Comparison of ENCODE assay signal across 18 cellular contexts in genomic region chr3:157746391-157746790, GRCh38.
A peak's percentile ranks its signal among the peaks of the same experiment; 100 is the strongest.
DNase-seq lines count a peak whose midpoint lies in the region; ATAC-seq and TF ChIP-seq lines count a peak whose summit lies in the region.
"Had no signal": no experiment of that assay in that cellular context is flagged by ENCODE, and none has a peak within 500 bp of the region (broad histone marks: within the 10 kb centered on the region; RNA-seq: fewer than 3 reads in every experiment).

No MANE protein-coding gene starts in this region.

- peaks cover 0 to 19% (median 5%) of the 10 kb centered on the region in 4 donors for H3K9me3 ChIP-seq in tibial nerve

- no peak for TF ChIP-seq POLR2A in tibial nerve (IDR thresholded peaks at IDR 0.05)

- ATAC-seq in HG02571 (IDR thresholded peaks at IDR 0.05; ENCODE audit: unreplicated experiment) = no peak
- ATAC-seq in GM23338 = no peak
- ATAC-seq in activated CD4-positive, alpha-beta T cell treated with anti-CD3 and anti-CD28 coated beads for 36 hours = no peak

- intact Hi-C loops in activated CD4-positive, alpha-beta T cell treated with anti-CD3 and anti-CD28 coated beads for 36 hours (cut with DNase I, micrococcal nuclease) = no loop called here

- H3K4me1 ChIP-seq in GM23338 (ENCODE audit: insufficient read depth) (no peaks in the 10 kb centered on the region; the same call in 1 of the 2 replicates), tibial nerve (no peaks in the 10 kb centered on the region)
- H3K4me1 ChIP-seq: BLaER1 had no signal

- no peaks in the 10 kb centered on the region for H3F3A ChIP-seq in GM23338 (replicated peaks; ENCODE audit: low read depth)

- no peaks in the 10 kb centered on the region for H3K4me1 Mint-ChIP-seq in GM23338
- H3K4me1 Mint-ChIP-seq in activated CD4-positive, alpha-beta T cell treated with anti-CD3 and anti-CD28 coated beads for 36 hours = no peaks in the 10 kb centered on the region
- H3K4me1 Mint-ChIP-seq: CD4-positive, alpha-beta memory T cell; H9 had no signal

- H3K27ac Mint-ChIP-seq in GM23338 = no peak overlapping the region
- no peak overlapping the region for H3K27ac Mint-ChIP-seq in activated CD4-positive, alpha-beta T cell treated with anti-CD3 and anti-CD28 coated beads for 36 hours
- H3K27ac Mint-ChIP-seq: CD4-positive, alpha-beta memory T cell; H9 had no signal

- H3K36me3 ChIP-seq in GM23338 (ENCODE audit: insufficient read depth) (no peaks in the 10 kb centered on the region), tibial nerve (no peaks in the 10 kb centered on the region)
- H3K36me3 ChIP-seq: BLaER1 had no signal

- H3K36me3 Mint-ChIP-seq in GM23338 (ENCODE audit: low read depth) = no peaks in the 10 kb centered on the region; the same call in 2 of the 3 replicates
- no peaks in the 10 kb centered on the region for H3K36me3 Mint-ChIP-seq in activated CD4-positive, alpha-beta T cell treated with anti-CD3 and anti-CD28 coated beads for 36 hours (ENCODE audit: low read depth)
- H3K36me3 Mint-ChIP-seq: CD4-positive, alpha-beta memory T cell had no signal

- POLR2A ChIA-PET in activated CD4-positive, alpha-beta T cell treated with anti-CD3 and anti-CD28 coated beads for 36 hours (lab: Charles Lee) = no interaction called here

- H3K4me3 ChIP-seq in GM23338 (no peak overlapping the region), tibial nerve (no peak overlapping the region)
- H3K4me3 ChIP-seq: BLaER1, SK-N-MC had no signal

- H3K9me3 Mint-ChIP-seq in GM23338 = peaks cover 12% of the 10 kb centered on the region
- peaks cover 8% of the 10 kb centered on the region for H3K9me3 Mint-ChIP-seq in activated CD4-positive, alpha-beta T cell treated with anti-CD3 and anti-CD28 coated beads for 36 hours (ENCODE audit: low read depth)

- TF ChIP-seq EP300 in tibial nerve (IDR thresholded peaks at IDR 0.05) = no peak

- H4K20me1 ChIP-seq in GM23338 (replicated peaks; ENCODE audit: insufficient read depth) = no peaks in the 10 kb centered on the region
- H4K20me1 ChIP-seq: BLaER1 had no signal

- TF ChIP-seq CTCF in GM23338 (conservative IDR thresholded peaks at IDR 0.05; ENCODE audit: low read depth in 2 of 2) (no peak), tibial nerve (IDR thresholded peaks at IDR 0.05) (no peak)

- H3K9me2 ChIP-seq in GM23338 (ENCODE audit: insufficient read depth) = no peaks in the 10 kb centered on the region

- H3K79me2 ChIP-seq in GM23338 (replicated peaks; ENCODE audit: insufficient read depth) = no peaks in the 10 kb centered on the region

- DNase-seq in EL (peak; percentile 70), M059J (ENCODE audit: low read depth) (peak; percentile 54), fibroblast of peridontal ligament (ENCODE audit: extremely low read depth) (peak; percentile 11), GM23338 (ENCODE audit: low spot score) (no peak), tibial nerve (ENCODE audit: low spot score in 2 of 2) (no peak)
- no peak for DNase-seq in activated CD4-positive, alpha-beta T cell treated with anti-CD3 and anti-CD28 coated beads for 36 hours
- DNase-seq: ACHN; Calu3; CD4-positive, alpha-beta memory T cell; H9; NCI-H1105 treated with DMSO at 0.1 percent for 48 hours; NCI-H1694; NCI-H2081 treated with DMSO at 0.1 percent for 48 hours; NK-92 treated with Interleukin-12 subunit alpha and Interleukin-12 subunit beta, amount 100 ng/mL, for 24 hours; Right ventricle myocardium superior had no signal

- no peak overlapping the region for H2AFZ ChIP-seq in GM23338

- CTCF ChIA-PET in activated CD4-positive, alpha-beta T cell treated with anti-CD3 and anti-CD28 coated beads for 36 hours (lab: Charles Lee) = interaction anchor here (1.1 kb wide), 1 partner anchor 119 kb away, joined by 4 read pairs; no protein-coding TSS in a partner anchor

- H3K27me3 Mint-ChIP-seq in GM23338 (ENCODE audit: insufficient read depth, low read depth, poor library complexity) = no peaks in the 10 kb centered on the region
- no peaks in the 10 kb centered on the region for H3K27me3 Mint-ChIP-seq in activated CD4-positive, alpha-beta T cell treated with anti-CD3 and anti-CD28 coated beads for 36 hours

- H3K4me3 Mint-ChIP-seq in GM23338 = no peak overlapping the region
- H3K4me3 Mint-ChIP-seq in activated CD4-positive, alpha-beta T cell treated with anti-CD3 and anti-CD28 coated beads for 36 hours = no peak overlapping the region
- H3K4me3 Mint-ChIP-seq: CD4-positive, alpha-beta memory T cell; H9 had no signal

- H3K27ac ChIP-seq in GM23338 (ENCODE audit: low read depth) (no peak overlapping the region), tibial nerve (no peak overlapping the region)
- H3K27ac ChIP-seq: BLaER1, SK-N-MC had no signal

- 90 to 97% methylated on average over 1 of the region's 1 CpG for WGBS in tibial nerve, 2 donors

- H3K27me3 ChIP-seq in GM23338 (ENCODE audit: insufficient read depth) = no peaks in the 10 kb centered on the region
- H3K27me3 ChIP-seq in tibial nerve = no peaks in the 10 kb centered on the region
- H3K27me3 ChIP-seq: BLaER1 had no signal

- H3K4me2 ChIP-seq in GM23338 = no peak overlapping the region
- H3K4me2 ChIP-seq: BLaER1 had no signal

TF ChIP-seq in GM23338, 12 proteins besides CTCF, POLR2A, EP300 and RAD21:
- TF ChIP-seq ZNF331 (CRISPR knock-in tag; IDR thresholded peaks at IDR 0.05; ENCODE audit: low read depth) = no peak
- TF ChIP-seq ZNF114 (CRISPR knock-in tag; IDR thresholded peaks at IDR 0.05) = no peak
- TF ChIP-seq POLR2AphosphoS5 (IDR thresholded peaks at IDR 0.05; ENCODE audit: low read depth) = no peak
- no peak for TF ChIP-seq NANOG (IDR thresholded peaks at IDR 0.05; ENCODE audit: borderline replicate concordance)
- no peak for TF ChIP-seq STAT1 (IDR thresholded peaks at IDR 0.05; ENCODE audit: unreplicated experiment)
- no peak for TF ChIP-seq JUNB (IDR thresholded peaks at IDR 0.05; ENCODE audit: unreplicated experiment)
- no peak for TF ChIP-seq CREB1 (CRISPR knock-in tag; IDR thresholded peaks at IDR 0.05; ENCODE audit: low read depth)

Comparison
In these comparisons a context has a peak if more than half of its experiments do, and no peak if none do; other contexts are left out.
1. DNase-seq: peak in EL (single experiment), M059J (single experiment) and fibroblast of peridontal ligament (single experiment); none in GM23338 (single experiment), tibial nerve (0 of 2) and activated CD4-positive, alpha-beta T cell treated with anti-CD3 and anti-CD28 coated beads for 36 hours (single experiment).